In the genomic region with DNA sequence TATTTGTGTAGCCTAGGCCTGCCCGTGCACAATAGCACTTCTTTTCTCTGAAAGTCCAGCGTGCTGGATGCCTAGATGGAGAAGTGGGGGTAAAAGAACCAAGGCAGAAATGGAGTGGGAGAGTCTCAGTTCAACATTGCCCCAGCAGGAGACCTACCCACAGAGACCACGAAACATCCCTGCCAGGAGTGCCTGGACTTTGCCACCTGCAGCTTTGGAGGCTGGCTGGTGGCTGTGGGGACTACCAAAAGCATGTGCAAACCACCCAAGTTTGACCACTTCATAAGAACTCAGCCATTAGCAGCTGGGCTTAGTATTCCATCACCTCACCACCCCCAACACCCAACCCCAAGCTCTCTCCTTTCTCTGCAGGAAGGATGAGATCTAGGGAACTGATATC, we compare ENCODE assay signal across 19 cellular contexts.
"Had no signal": no experiment of that assay in that cellular context is flagged by ENCODE, and none has a peak within 500 bp of the region (broad histone marks: within the 10 kb centered on the region; RNA-seq: fewer than 3 reads in every experiment).

No MANE protein-coding gene starts in this region.

- H3K9me3 ChIP-seq: colonic mucosa, lower lobe of right lung, thyroid gland had no signal

- H3K9me3 Mint-ChIP-seq: activated B cell treated with CpG ODN at 0.5 μM for 24 hours; activated CD4-positive, alpha-beta memory T cell treated with anti-CD3 and anti-CD28 coated beads for 36 hours; activated naive CD4-positive, alpha-beta T cell treated with anti-CD3 and anti-CD28 coated beads for 36 hours; activated T-helper 2 cell treated with anti-CD3 and anti-CD28 coated beads, Interferon-gamma antibody, Interleukin-2, Interleukin-4, amounts not matched to agents 10 μg/mL and 5 μg/mL and 100 μg/mL, durations not matched to agents 14 hours and 24 hours and 36 hours; central memory CD8-positive, alpha-beta T cell; endodermal cell; natural killer cell had no signal

- H3K27ac Mint-ChIP-seq: activated B cell treated with CpG ODN at 0.5 μM for 24 hours; activated CD4-positive, alpha-beta memory T cell treated with anti-CD3 and anti-CD28 coated beads for 36 hours; activated CD8-positive, alpha-beta memory T cell treated with anti-CD3 and anti-CD28 coated beads, Interleukin-2, amount 10 ng/mL, durations not matched to agents 7 days and 5 days; activated naive CD4-positive, alpha-beta T cell treated with anti-CD3 and anti-CD28 coated beads for 36 hours; activated T-helper 2 cell treated with anti-CD3 and anti-CD28 coated beads, Interferon-gamma antibody, Interleukin-2, Interleukin-4, amounts not matched to agents 10 μg/mL and 5 μg/mL and 100 μg/mL, durations not matched to agents 14 hours and 24 hours and 36 hours; endodermal cell had no signal

- H3K4me1 Mint-ChIP-seq: activated B cell treated with CpG ODN at 0.5 μM for 24 hours; central memory CD8-positive, alpha-beta T cell had no signal

- H3K27me3 ChIP-seq: colonic mucosa, thyroid gland had no signal

- ATAC-seq: activated CD8-positive, alpha-beta memory T cell treated with anti-CD3 and anti-CD28 coated beads, Interleukin-2, amount 10 ng/mL, durations not matched to agents 7 days and 5 days; lower lobe of right lung; natural killer cell had no signal

- H3K36me3 Mint-ChIP-seq: activated CD4-positive, alpha-beta memory T cell treated with anti-CD3 and anti-CD28 coated beads for 36 hours; activated CD8-positive, alpha-beta memory T cell treated with anti-CD3 and anti-CD28 coated beads, Interleukin-2, amount 10 ng/mL, durations not matched to agents 7 days and 5 days; natural killer cell had no signal

- H3K27me3 Mint-ChIP-seq: activated CD4-positive, alpha-beta memory T cell treated with anti-CD3 and anti-CD28 coated beads for 36 hours; activated CD8-positive, alpha-beta memory T cell treated with anti-CD3 and anti-CD28 coated beads, Interleukin-2, amount 10 ng/mL, durations not matched to agents 7 days and 5 days; central memory CD8-positive, alpha-beta T cell had no signal

- H3K27ac ChIP-seq: colonic mucosa, epithelial cell of prostate, lower lobe of right lung, thyroid gland had no signal

- DNase-seq: activated B cell treated with CpG ODN at 0.5 μM for 24 hours; activated CD4-positive, alpha-beta memory T cell treated with anti-CD3 and anti-CD28 coated beads for 36 hours; activated CD4-positive, alpha-beta T cell treated with anti-CD3 and anti-CD28 coated beads for 4 hours; activated CD8-positive, alpha-beta memory T cell treated with anti-CD3 and anti-CD28 coated beads, Interleukin-2, amount 10 ng/mL, durations not matched to agents 7 days and 5 days; activated naive CD4-positive, alpha-beta T cell treated with anti-CD3 and anti-CD28 coated beads for 36 hours; colonic mucosa; endodermal cell; foreskin fibroblast; glutamatergic neuron; hippocampal formation; lower lobe of right lung; natural killer cell; nucleus accumbens; stimulated activated CD8-positive, alpha-beta memory T cell treated with anti-CD3 and anti-CD28 coated beads, Interleukin-4, amount 100 ng/mL, for 48 hours; stimulated activated naive CD4-positive, alpha-beta T cell treated with Interleukin-2 at 50 U/mL for 16 hours; thyroid gland had no signal

- H3K4me3 Mint-ChIP-seq: activated B cell treated with CpG ODN at 0.5 μM for 24 hours; activated CD4-positive, alpha-beta memory T cell treated with anti-CD3 and anti-CD28 coated beads for 36 hours; activated CD8-positive, alpha-beta memory T cell treated with anti-CD3 and anti-CD28 coated beads, Interleukin-2, amount 10 ng/mL, durations not matched to agents 7 days and 5 days; activated naive CD4-positive, alpha-beta T cell treated with anti-CD3 and anti-CD28 coated beads for 36 hours; central memory CD8-positive, alpha-beta T cell; endodermal cell; natural killer cell had no signal

- H3K36me3 ChIP-seq: colonic mucosa, lower lobe of right lung, thyroid gland had no signal

- H3K4me3 ChIP-seq: colonic mucosa, lower lobe of right lung, thyroid gland had no signal

- H3K4me1 ChIP-seq: colonic mucosa, lower lobe of right lung, thyroid gland had no signal
